ENCODE assay signal across 24 cellular contexts in the genomic region with DNA sequence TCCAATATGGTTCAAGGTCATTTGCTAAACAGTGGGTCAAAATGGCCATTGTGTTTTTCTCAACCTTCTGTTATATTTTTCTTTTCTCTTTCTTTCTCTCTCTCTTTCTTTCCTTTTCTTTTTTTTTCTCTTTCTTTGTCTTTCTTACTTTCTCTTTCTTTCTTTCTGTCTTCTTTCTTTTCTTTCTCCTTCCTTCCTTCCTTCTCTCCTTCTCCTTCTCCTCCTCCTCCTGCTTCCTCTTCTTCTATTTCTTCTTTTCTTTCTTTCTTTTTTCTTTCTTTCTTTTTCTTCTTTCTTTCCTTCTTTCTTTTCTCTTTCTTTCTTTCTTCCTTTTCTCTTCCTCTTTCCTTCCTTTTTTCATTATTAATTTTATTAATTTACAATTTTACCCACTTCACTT.
"Had no signal": no experiment of that assay in that cellular context is flagged by ENCODE, and none has a peak within 500 bp of the region (broad histone marks: within the 10 kb centered on the region; RNA-seq: fewer than 3 reads in every experiment).

No MANE protein-coding gene starts in this region.

- DNase-seq: cortex of kidney; effector CD8-positive, alpha-beta T cell; effector memory CD8-positive, alpha-beta T cell; endodermal cell; erythroblast; esophagus squamous epithelium; foreskin fibroblast; foreskin melanocyte; gastrocnemius medialis; glutamatergic neuron; head of caudate nucleus; heart right ventricle; hippocampal formation; left cardiac atrium; left lung; left ventricle myocardium superior; lower lobe of right lung; mesenchymal stem cell; mucosa of descending colon; naive B cell had no signal

- H3K4me3 ChIP-seq: esophagus squamous epithelium, gastrocnemius medialis, heart right ventricle, left lung, lower lobe of right lung, mucosa of descending colon had no signal

- H3K9me3 ChIP-seq: esophagus squamous epithelium, gastrocnemius medialis, lower lobe of right lung had no signal

- H3K27ac Mint-ChIP-seq: dendritic cell treated with granulocyte-macrophage colony-stimulating factor and Interleukin-4, amounts not matched to agents 40 ng/mL and 50 ng/mL, for 4 days; effector memory CD8-positive, alpha-beta T cell; endodermal cell; mesothelial cell of epicardium; naive B cell had no signal

- H3K4me1 ChIP-seq: esophagus squamous epithelium, gastrocnemius medialis, heart right ventricle, left lung, lower lobe of right lung had no signal

- H3K27me3 Mint-ChIP-seq: dendritic cell treated with granulocyte-macrophage colony-stimulating factor and Interleukin-4, amounts not matched to agents 40 ng/mL and 50 ng/mL, for 4 days; effector memory CD8-positive, alpha-beta T cell; naive B cell had no signal

- H3K27ac ChIP-seq: epithelial cell of prostate, esophagus squamous epithelium, gastrocnemius medialis, heart right ventricle, left lung, lower lobe of right lung had no signal

- H3K27me3 ChIP-seq: esophagus squamous epithelium, gastrocnemius medialis, left lung had no signal

- H3K4me1 Mint-ChIP-seq: naive B cell had no signal

- H3K4me3 Mint-ChIP-seq: dendritic cell treated with granulocyte-macrophage colony-stimulating factor and Interleukin-4, amounts not matched to agents 40 ng/mL and 50 ng/mL, for 4 days; effector memory CD8-positive, alpha-beta T cell; endodermal cell; mesothelial cell of epicardium; naive B cell had no signal

- H3K36me3 ChIP-seq: esophagus squamous epithelium, gastrocnemius medialis, heart right ventricle, left lung, lower lobe of right lung had no signal

- ATAC-seq: effector memory CD8-positive, alpha-beta T cell; esophagus mucosa; gastrocnemius medialis; heart right ventricle; left cardiac atrium; left lung; left ventricle myocardium superior; lower lobe of right lung; mucosa of descending colon had no signal
